ENCODE assay signal across 1 cellular context in the genomic region with DNA sequence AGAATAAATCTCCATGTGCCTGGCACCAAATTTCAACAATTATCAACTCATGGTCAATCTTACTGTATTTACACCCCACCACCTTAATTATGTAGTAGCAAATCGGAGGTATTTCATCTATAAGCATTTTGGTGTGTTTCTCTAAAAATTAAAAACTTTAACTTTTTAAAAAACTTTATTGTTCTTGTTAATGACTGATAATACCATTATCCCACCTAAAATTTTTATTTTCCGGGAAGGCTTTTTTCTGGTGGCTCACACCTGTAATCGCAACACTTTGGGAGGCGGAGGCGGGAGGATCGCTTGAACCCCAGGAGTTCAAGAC.
A peak's percentile ranks its signal among the peaks of the same experiment; 100 is the strongest.
TF ChIP-seq lines count a peak whose summit lies in the region.

No MANE protein-coding gene starts in this region.

TF ChIP-seq in K562, 482 proteins besides CTCF, POLR2A, EP300 and RAD21:
- peak; percentile 57 for TF ChIP-seq RBM25 (IDR thresholded peaks at IDR 0.05; ENCODE audit: low read depth, low read length, severe bottlenecking)
- no peak for TF ChIP-seq ZNF431 (CRISPR knock-in tag; IDR thresholded peaks at IDR 0.05)
- TF ChIP-seq ZNF785 (CRISPR knock-in tag; IDR thresholded peaks at IDR 0.05): no peak
- TF ChIP-seq, protein P1, sequence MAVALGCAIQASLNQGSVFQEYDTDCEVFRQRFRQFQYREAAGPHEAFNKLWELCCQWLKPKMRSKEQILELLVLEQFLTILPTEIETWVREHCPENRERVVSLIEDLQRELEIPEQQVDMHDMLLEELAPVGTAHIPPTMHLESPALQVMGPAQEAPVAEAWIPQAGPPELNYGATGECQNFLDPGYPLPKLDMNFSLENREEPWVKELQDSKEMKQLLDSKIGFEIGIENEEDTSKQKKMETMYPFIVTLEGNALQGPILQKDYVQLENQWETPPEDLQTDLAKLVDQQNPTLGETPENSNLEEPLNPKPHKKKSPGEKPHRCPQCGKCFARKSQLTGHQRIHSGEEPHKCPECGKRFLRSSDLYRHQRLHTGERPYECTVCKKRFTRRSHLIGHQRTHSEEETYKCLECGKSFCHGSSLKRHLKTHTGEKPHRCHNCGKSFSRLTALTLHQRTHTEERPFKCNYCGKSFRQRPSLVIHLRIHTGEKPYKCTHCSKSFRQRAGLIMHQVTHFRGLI (CRISPR knock-in tag; IDR thresholded peaks at IDR 0.05): no peak
- no peak for TF ChIP-seq KLF13 (tag; IDR thresholded peaks at IDR 0.05; ENCODE audit: borderline replicate concordance, low read depth)
- no peak for TF ChIP-seq RUNX1 (IDR thresholded peaks at IDR 0.05; ENCODE audit: low read depth)
- no peak for TF ChIP-seq SP2 (IDR thresholded peaks at IDR 0.05; ENCODE audit: extremely low read depth, low read depth, low read length, poor library complexity, severe bottlenecking)
- TF ChIP-seq, protein P2, sequence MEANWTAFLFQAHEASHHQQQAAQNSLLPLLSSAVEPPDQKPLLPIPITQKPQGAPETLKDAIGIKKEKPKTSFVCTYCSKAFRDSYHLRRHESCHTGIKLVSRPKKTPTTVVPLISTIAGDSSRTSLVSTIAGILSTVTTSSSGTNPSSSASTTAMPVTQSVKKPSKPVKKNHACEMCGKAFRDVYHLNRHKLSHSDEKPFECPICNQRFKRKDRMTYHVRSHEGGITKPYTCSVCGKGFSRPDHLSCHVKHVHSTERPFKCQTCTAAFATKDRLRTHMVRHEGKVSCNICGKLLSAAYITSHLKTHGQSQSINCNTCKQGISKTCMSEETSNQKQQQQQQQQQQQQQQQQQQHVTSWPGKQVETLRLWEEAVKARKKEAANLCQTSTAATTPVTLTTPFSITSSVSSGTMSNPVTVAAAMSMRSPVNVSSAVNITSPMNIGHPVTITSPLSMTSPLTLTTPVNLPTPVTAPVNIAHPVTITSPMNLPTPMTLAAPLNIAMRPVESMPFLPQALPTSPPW (CRISPR knock-in tag; IDR thresholded peaks at IDR 0.05): 0 out of 2 replicates have a peak, but pooled peaks have one; percentile 23
- 0 out of 2 replicates have a peak, but pooled peaks have one; percentile 42 for TF ChIP-seq NR2C1 (IDR thresholded peaks at IDR 0.05)
- no peak for TF ChIP-seq NR2C1 (tag; IDR thresholded peaks at IDR 0.05)
- TF ChIP-seq ZNF274 (IDR thresholded peaks at IDR 0.05; ENCODE audit: borderline replicate concordance, low read depth, low read length): no peak
- TF ChIP-seq ZNF217 (CRISPR knock-in tag; IDR thresholded peaks at IDR 0.05): no peak
- TF ChIP-seq, protein P3, sequence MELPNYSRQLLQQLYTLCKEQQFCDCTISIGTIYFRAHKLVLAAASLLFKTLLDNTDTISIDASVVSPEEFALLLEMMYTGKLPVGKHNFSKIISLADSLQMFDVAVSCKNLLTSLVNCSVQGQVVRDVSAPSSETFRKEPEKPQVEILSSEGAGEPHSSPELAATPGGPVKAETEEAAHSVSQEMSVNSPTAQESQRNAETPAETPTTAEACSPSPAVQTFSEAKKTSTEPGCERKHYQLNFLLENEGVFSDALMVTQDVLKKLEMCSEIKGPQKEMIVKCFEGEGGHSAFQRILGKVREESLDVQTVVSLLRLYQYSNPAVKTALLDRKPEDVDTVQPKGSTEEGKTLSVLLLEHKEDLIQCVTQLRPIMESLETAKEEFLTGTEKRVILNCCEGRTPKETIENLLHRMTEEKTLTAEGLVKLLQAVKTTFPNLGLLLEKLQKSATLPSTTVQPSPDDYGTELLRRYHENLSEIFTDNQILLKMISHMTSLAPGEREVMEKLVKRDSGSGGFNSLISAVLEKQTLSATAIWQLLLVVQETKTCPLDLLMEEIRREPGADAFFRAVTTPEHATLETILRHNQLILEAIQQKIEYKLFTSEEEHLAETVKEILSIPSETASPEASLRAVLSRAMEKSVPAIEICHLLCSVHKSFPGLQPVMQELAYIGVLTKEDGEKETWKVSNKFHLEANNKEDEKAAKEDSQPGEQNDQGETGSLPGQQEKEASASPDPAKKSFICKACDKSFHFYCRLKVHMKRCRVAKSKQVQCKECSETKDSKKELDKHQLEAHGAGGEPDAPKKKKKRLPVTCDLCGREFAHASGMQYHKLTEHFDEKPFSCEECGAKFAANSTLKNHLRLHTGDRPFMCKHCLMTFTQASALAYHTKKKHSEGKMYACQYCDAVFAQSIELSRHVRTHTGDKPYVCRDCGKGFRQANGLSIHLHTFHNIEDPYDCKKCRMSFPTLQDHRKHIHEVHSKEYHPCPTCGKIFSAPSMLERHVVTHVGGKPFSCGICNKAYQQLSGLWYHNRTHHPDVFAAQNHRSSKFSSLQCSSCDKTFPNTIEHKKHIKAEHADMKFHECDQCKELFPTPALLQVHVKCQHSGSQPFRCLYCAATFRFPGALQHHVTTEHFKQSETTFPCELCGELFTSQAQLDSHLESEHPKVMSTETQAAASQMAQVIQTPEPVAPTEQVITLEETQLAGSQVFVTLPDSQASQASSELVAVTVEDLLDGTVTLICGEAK (IDR thresholded peaks at IDR 0.05): peak; percentile 89
- TF ChIP-seq, protein P3 (CRISPR knock-in tag; IDR thresholded peaks at IDR 0.05): peak; percentile 74
- TF ChIP-seq ZNF444 (CRISPR knock-in tag; IDR thresholded peaks at IDR 0.05): no peak
- TF ChIP-seq ZNF77 (CRISPR knock-in tag; IDR thresholded peaks at IDR 0.05): no peak
- TF ChIP-seq, protein P4, sequence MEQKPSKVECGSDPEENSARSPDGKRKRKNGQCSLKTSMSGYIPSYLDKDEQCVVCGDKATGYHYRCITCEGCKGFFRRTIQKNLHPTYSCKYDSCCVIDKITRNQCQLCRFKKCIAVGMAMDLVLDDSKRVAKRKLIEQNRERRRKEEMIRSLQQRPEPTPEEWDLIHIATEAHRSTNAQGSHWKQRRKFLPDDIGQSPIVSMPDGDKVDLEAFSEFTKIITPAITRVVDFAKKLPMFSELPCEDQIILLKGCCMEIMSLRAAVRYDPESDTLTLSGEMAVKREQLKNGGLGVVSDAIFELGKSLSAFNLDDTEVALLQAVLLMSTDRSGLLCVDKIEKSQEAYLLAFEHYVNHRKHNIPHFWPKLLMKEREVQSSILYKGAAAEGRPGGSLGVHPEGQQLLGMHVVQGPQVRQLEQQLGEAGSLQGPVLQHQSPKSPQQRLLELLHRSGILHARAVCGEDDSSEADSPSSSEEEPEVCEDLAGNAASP (IDR thresholded peaks at IDR 0.05): no peak
TF ChIP-seq in K562: peak in this region for 4.
